Comparison of ENCODE assay signal across 1 cellular context in genomic region chr7:20219446-20220292, GRCh38.
TF ChIP-seq lines count a peak whose summit lies in the region.

No MANE protein-coding gene starts in this region.

TF ChIP-seq in HepG2, 621 proteins besides CTCF, POLR2A, EP300 and RAD21 (continued from another document and continues in another):
- TF ChIP-seq, protein P1, sequence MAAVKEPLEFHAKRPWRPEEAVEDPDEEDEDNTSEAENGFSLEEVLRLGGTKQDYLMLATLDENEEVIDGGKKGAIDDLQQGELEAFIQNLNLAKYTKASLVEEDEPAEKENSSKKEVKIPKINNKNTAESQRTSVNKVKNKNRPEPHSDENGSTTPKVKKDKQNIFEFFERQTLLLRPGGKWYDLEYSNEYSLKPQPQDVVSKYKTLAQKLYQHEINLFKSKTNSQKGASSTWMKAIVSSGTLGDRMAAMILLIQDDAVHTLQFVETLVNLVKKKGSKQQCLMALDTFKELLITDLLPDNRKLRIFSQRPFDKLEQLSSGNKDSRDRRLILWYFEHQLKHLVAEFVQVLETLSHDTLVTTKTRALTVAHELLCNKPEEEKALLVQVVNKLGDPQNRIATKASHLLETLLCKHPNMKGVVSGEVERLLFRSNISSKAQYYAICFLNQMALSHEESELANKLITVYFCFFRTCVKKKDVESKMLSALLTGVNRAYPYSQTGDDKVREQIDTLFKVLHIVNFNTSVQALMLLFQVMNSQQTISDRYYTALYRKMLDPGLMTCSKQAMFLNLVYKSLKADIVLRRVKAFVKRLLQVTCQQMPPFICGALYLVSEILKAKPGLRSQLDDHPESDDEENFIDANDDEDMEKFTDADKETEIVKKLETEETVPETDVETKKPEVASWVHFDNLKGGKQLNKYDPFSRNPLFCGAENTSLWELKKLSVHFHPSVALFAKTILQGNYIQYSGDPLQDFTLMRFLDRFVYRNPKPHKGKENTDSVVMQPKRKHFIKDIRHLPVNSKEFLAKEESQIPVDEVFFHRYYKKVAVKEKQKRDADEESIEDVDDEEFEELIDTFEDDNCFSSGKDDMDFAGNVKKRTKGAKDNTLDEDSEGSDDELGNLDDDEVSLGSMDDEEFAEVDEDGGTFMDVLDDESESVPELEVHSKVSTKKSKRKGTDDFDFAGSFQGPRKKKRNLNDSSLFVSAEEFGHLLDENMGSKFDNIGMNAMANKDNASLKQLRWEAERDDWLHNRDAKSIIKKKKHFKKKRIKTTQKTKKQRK (IDR thresholded peaks at IDR 0.05; ENCODE audit: low read length), result no peak
- no peak for TF ChIP-seq HNRNPL (IDR thresholded peaks at IDR 0.05; ENCODE audit: low read depth, low read length)
- TF ChIP-seq PRPF4 (IDR thresholded peaks at IDR 0.05; ENCODE audit: low read depth, low read length, poor library complexity, severe bottlenecking), result no peak
- peak; percentile 100 for TF ChIP-seq ZNF292 (CRISPR knock-in tag; IDR thresholded peaks at IDR 0.05; ENCODE audit: borderline replicate concordance, low read depth)
- TF ChIP-seq SMYD3 (CRISPR knock-in tag; IDR thresholded peaks at IDR 0.05), result peak; percentile 81
- TF ChIP-seq PLRG1 (conservative IDR thresholded peaks at IDR 0.05), result no peak
- TF ChIP-seq ZNF713 (CRISPR knock-in tag; IDR thresholded peaks at IDR 0.05), result no peak
- TF ChIP-seq ZNF275 (CRISPR knock-in tag; IDR thresholded peaks at IDR 0.05; ENCODE audit: borderline replicate concordance), result peak; percentile 18; the same call in 1 of the 2 replicates
- TF ChIP-seq, protein P2, sequence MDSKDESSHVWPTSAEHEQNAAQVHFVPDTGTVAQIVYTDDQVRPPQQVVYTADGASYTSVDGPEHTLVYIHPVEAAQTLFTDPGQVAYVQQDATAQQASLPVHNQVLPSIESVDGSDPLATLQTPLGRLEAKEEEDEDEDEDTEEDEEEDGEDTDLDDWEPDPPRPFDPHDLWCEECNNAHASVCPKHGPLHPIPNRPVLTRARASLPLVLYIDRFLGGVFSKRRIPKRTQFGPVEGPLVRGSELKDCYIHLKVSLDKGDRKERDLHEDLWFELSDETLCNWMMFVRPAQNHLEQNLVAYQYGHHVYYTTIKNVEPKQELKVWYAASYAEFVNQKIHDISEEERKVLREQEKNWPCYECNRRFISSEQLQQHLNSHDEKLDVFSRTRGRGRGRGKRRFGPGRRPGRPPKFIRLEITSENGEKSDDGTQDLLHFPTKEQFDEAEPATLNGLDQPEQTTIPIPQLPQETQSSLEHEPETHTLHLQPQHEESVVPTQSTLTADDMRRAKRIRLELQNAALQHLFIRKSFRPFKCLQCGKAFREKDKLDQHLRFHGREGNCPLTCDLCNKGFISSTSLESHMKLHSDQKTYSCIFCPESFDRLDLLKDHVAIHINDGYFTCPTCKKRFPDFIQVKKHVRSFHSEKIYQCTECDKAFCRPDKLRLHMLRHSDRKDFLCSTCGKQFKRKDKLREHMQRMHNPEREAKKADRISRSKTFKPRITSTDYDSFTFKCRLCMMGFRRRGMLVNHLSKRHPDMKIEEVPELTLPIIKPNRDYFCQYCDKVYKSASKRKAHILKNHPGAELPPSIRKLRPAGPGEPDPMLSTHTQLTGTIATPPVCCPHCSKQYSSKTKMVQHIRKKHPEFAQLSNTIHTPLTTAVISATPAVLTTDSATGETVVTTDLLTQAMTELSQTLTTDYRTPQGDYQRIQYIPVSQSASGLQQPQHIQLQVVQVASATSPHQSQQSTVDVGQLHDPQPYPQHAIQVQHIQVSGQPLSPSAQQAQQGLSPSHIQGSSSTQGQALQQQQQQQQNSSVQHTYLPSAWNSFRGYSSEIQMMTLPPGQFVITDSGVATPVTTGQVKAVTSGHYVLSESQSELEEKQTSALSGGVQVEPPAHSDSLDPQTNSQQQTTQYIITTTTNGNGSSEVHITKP (CRISPR knock-in tag; IDR thresholded peaks at IDR 0.05; ENCODE audit: low read depth), result no peak
- TF ChIP-seq, protein P3, sequence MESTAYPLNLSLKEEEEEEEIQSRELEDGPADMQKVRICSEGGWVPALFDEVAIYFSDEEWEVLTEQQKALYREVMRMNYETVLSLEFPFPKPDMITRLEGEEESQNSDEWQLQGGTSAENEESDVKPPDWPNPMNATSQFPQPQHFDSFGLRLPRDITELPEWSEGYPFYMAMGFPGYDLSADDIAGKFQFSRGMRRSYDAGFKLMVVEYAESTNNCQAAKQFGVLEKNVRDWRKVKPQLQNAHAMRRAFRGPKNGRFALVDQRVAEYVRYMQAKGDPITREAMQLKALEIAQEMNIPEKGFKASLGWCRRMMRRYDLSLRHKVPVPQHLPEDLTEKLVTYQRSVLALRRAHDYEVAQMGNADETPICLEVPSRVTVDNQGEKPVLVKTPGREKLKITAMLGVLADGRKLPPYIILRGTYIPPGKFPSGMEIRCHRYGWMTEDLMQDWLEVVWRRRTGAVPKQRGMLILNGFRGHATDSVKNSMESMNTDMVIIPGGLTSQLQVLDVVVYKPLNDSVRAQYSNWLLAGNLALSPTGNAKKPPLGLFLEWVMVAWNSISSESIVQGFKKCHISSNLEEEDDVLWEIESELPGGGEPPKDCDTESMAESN (CRISPR knock-in tag; conservative IDR thresholded peaks at IDR 0.05), result peak; percentile 74
- no peak for TF ChIP-seq HES4 (CRISPR knock-in tag; IDR thresholded peaks at IDR 0.05; ENCODE audit: borderline replicate concordance)
- TF ChIP-seq AKAP8 (CRISPR knock-in tag; IDR thresholded peaks at IDR 0.05), result 0 out of 2 replicates have a peak, but pooled peaks have one; percentile 52
- TF ChIP-seq, protein P4, sequence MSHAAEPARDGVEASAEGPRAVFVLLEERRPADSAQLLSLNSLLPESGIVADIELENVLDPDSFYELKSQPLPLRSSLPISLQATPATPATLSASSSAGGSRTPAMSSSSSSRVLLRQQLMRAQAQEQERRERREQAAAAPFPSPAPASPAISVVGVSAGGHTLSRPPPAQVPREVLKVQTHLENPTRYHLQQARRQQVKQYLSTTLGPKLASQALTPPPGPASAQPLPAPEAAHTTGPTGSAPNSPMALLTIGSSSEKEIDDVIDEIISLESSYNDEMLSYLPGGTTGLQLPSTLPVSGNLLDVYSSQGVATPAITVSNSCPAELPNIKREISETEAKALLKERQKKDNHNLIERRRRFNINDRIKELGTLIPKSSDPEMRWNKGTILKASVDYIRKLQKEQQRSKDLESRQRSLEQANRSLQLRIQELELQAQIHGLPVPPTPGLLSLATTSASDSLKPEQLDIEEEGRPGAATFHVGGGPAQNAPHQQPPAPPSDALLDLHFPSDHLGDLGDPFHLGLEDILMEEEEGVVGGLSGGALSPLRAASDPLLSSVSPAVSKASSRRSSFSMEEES (CRISPR knock-in tag; IDR thresholded peaks at IDR 0.05), result peak; percentile 80
- peak; percentile 82 for TF ChIP-seq ASH2L (IDR thresholded peaks at IDR 0.05; ENCODE audit: insufficient read length, low read depth, low read length)
- no peak for TF ChIP-seq ZNF333 (CRISPR knock-in tag; IDR thresholded peaks at IDR 0.05; ENCODE audit: borderline replicate concordance)
- TF ChIP-seq STAT5B (CRISPR knock-in tag; IDR thresholded peaks at IDR 0.05), result no peak
- TF ChIP-seq ZNF124 (CRISPR knock-in tag; IDR thresholded peaks at IDR 0.05), result 0 out of 2 replicates have a peak, but pooled peaks have one; percentile 58
- TF ChIP-seq, protein P5, sequence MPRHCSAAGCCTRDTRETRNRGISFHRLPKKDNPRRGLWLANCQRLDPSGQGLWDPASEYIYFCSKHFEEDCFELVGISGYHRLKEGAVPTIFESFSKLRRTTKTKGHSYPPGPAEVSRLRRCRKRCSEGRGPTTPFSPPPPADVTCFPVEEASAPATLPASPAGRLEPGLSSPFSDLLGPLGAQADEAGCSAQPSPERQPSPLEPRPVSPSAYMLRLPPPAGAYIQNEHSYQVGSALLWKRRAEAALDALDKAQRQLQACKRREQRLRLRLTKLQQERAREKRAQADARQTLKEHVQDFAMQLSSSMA (CRISPR knock-in tag; IDR thresholded peaks at IDR 0.05), result no peak
- no peak for TF ChIP-seq NFYC (CRISPR knock-in tag; IDR thresholded peaks at IDR 0.05)
- TF ChIP-seq ZNF567 (CRISPR knock-in tag; IDR thresholded peaks at IDR 0.05; ENCODE audit: borderline replicate concordance), result peak; percentile 40; the same call in 1 of the 2 replicates
- TF ChIP-seq GLI4 (CRISPR knock-in tag; IDR thresholded peaks at IDR 0.05; ENCODE audit: borderline replicate concordance), result 0 out of 2 replicates have a peak, but pooled peaks have one; percentile 20
- TF ChIP-seq ZBTB40 (IDR thresholded peaks at IDR 0.05), result no peak
- peak; percentile 31; the same call in 1 of the 2 replicates for TF ChIP-seq ZBTB40 (CRISPR knock-in tag; IDR thresholded peaks at IDR 0.05)
- TF ChIP-seq MYNN (CRISPR knock-in tag; IDR thresholded peaks at IDR 0.05; ENCODE audit: low read depth), result no peak
- peak; percentile 68 for TF ChIP-seq ZNF629 (CRISPR knock-in tag; conservative IDR thresholded peaks at IDR 0.05)
- TF ChIP-seq ZNF503 (CRISPR knock-in tag; IDR thresholded peaks at IDR 0.05), result peak; percentile 83; the same call in 1 of the 2 replicates
